Comparison of ENCODE assay signal across 1 cellular context in genomic region chr15:69342460-69343076, GRCh38.
TF ChIP-seq lines count a peak whose summit lies in the region.

No MANE protein-coding gene starts in this region.

TF ChIP-seq in GM23338, 12 proteins besides CTCF, POLR2A, EP300 and RAD21 (continued from another document):
- TF ChIP-seq ZNF462 (CRISPR knock-in tag; IDR thresholded peaks at IDR 0.05) (no peak), EZH2phosphoT487 (IDR thresholded peaks at IDR 0.05; ENCODE audit: unreplicated experiment) (no peak), EZH2 (IDR thresholded peaks at IDR 0.05; ENCODE audit: low read depth, unreplicated experiment) (no peak), REST (IDR thresholded peaks at IDR 0.05; ENCODE audit: unreplicated experiment) (no peak), ZNF114 (CRISPR knock-in tag; IDR thresholded peaks at IDR 0.05) (no peak), POLR2AphosphoS5 (IDR thresholded peaks at IDR 0.05; ENCODE audit: low read depth) (no peak), NANOG (IDR thresholded peaks at IDR 0.05; ENCODE audit: borderline replicate concordance) (no peak), STAT1 (IDR thresholded peaks at IDR 0.05; ENCODE audit: unreplicated experiment) (no peak), ETS1 (IDR thresholded peaks at IDR 0.05) (no peak), CREB1 (CRISPR knock-in tag; IDR thresholded peaks at IDR 0.05; ENCODE audit: low read depth) (no peak), JUNB (IDR thresholded peaks at IDR 0.05; ENCODE audit: unreplicated experiment) (no peak)
